Comparison of ENCODE assay signal across 1 cellular context in the genomic region with DNA sequence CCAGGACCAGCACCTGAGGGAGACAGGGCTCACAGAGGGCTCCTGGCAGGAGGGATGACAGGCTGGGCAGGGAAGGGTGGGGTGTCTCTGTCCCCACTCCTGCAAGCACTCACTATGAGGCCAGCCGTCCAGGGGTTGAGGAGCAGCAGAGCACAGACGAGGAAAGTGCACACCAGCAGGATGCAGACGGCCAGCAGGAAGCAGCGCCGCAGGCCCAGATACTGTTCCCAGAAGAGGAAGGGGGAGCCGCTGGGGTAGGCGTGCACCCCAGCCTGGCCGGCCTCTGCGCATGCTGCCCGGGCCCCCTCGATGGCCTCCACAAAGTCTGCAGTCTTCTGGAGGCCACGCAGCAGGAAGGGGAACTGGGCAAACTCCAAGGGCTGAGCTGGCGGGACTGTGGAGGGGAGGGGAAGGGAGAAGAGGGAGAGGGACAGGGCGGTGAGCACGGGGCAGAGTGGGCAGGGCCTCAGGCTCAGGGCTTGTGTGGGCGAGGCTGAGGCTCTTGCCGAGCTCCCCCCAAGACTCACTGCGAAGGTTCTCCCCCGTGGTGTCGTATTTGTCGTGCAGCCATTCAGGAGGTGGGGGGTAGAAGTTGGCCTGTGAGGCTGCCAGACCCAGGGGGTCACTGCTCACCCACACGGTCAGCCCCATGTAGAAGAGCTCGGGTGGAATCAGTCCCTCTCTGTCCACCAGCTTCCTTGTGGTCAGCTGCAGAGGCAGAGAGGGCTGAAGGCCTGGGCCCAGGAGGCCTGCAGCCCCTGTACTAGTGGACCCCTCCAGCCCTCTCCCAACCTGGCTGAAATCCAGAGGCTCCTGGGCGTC.
TF ChIP-seq lines count a peak whose summit lies in the region.

No MANE protein-coding gene starts in this region.

TF ChIP-seq in H1, 55 proteins besides CTCF, POLR2A, EP300 and RAD21:
- TF ChIP-seq SP1 (IDR thresholded peaks at IDR 0.05; ENCODE audit: low read depth, low read length) (no peak), CHD1 (IDR thresholded peaks at IDR 0.05; ENCODE audit: low read depth, low read length) (no peak), CBX8 (IDR thresholded peaks at IDR 0.05; ENCODE audit: borderline replicate concordance, low read depth, low read length) (no peak), RFX5 (IDR thresholded peaks at IDR 0.05; ENCODE audit: borderline replicate concordance, low read depth, low read length) (no peak), ZNF274 (IDR thresholded peaks at IDR 0.05; ENCODE audit: borderline replicate concordance, extremely low read depth, low read length) (no peak), EGR1 (IDR thresholded peaks at IDR 0.05; ENCODE audit: borderline replicate concordance, low read depth, low read length) (no peak), CREB1 (IDR thresholded peaks at IDR 0.05) (no peak), KDM1A (IDR thresholded peaks at IDR 0.05; ENCODE audit: borderline replicate concordance, low read length) (no peak), POU5F1 (IDR thresholded peaks at IDR 0.05; ENCODE audit: low read depth, low read length) (no peak), HDAC6 (IDR thresholded peaks at IDR 0.05; ENCODE audit: low read depth, low read length) (no peak), NRF1 (IDR thresholded peaks at IDR 0.05; ENCODE audit: low read depth, low read length) (no peak), BRCA1 (IDR thresholded peaks at IDR 0.05; ENCODE audit: low read depth, low read length) (no peak), KDM4A (IDR thresholded peaks at IDR 0.05; ENCODE audit: low read depth, low read length, severe bottlenecking) (no peak), SIRT6 (IDR thresholded peaks at IDR 0.05; ENCODE audit: low read length) (no peak), TEAD4 (IDR thresholded peaks at IDR 0.05; ENCODE audit: low read depth, low read length) (no peak), YY1 (IDR thresholded peaks at IDR 0.05; ENCODE audit: low read depth, low read length) (no peak), SRF (IDR thresholded peaks at IDR 0.05; ENCODE audit: low read depth, low read length) (no peak), NANOG (IDR thresholded peaks at IDR 0.05; ENCODE audit: insufficient read depth, low read depth, low read length, poor library complexity, severe bottlenecking) (no peak)
- TF ChIP-seq, protein P1, sequence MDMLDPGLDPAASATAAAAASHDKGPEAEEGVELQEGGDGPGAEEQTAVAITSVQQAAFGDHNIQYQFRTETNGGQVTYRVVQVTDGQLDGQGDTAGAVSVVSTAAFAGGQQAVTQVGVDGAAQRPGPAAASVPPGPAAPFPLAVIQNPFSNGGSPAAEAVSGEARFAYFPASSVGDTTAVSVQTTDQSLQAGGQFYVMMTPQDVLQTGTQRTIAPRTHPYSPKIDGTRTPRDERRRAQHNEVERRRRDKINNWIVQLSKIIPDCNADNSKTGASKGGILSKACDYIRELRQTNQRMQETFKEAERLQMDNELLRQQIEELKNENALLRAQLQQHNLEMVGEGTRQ (IDR thresholded peaks at IDR 0.05; ENCODE audit: low read length), result no peak
TF ChIP-seq in H1: peak in this region for 0.
